ENCODE assay signal across 30 cellular contexts in genomic region chr14:27025648-27026047, GRCh38.
"Had no signal": no experiment of that assay in that cellular context is flagged by ENCODE, and none has a peak within 500 bp of the region (broad histone marks: within the 10 kb centered on the region; RNA-seq: fewer than 3 reads in every experiment).

No MANE protein-coding gene starts in this region.

- DNase-seq: colonic mucosa; dermis blood vessel endothelial cell; effector memory CD4-positive, alpha-beta T cell; foreskin melanocyte; glutamatergic neuron; heart right ventricle; hippocampal formation; immature natural killer cell; islet precursor cell; kidney glomerular epithelial cell; left colon; left ventricle myocardium inferior; lower lobe of right lung; naive thymus-derived CD8-positive, alpha-beta T cell; nephron progenitor cell; stimulated activated CD4-positive, alpha-beta T cell treated with anti-CD3 and anti-CD28 coated beads, Interleukin-12 subunit alpha, Interleukin-12 subunit beta, amount 100 ng/mL, for 4 hours; stimulated activated CD4-positive, alpha-beta T cell treated with anti-CD3 and anti-CD28 coated beads, Interleukin-1b, Interleukin-23, amount 100 ng/mL, for 48 hours; stimulated activated CD4-positive, alpha-beta T cell treated with anti-CD3 and anti-CD28 coated beads, Interleukin-4, amount 100 ng/mL, for 24 hours; stimulated activated naive CD4-positive, alpha-beta T cell treated with Interleukin-2 at 50 U/mL for 16 hours; stomach; thyroid gland; trophoblast cell had no signal

- H3K9ac ChIP-seq: parathyroid adenoma had no signal

- H3K4me3 ChIP-seq: colonic mucosa, esophagus muscularis mucosa, heart right ventricle, left ventricle myocardium inferior, lower lobe of right lung, smooth muscle cell, stomach, thyroid gland had no signal

- H3K4me3 Mint-ChIP-seq: immature natural killer cell; naive thymus-derived CD8-positive, alpha-beta T cell; nephron progenitor cell; stimulated activated effector memory CD8-positive, alpha-beta T cell treated with anti-CD3 and anti-CD28 coated beads, Interleukin-12 subunit alpha, Interleukin-12 subunit beta, amount 100 ng/mL, for 72 hours had no signal

- H3K4me1 ChIP-seq: colonic mucosa, esophagus muscularis mucosa, heart right ventricle, left ventricle myocardium inferior, lower lobe of right lung, parathyroid adenoma, stomach, thyroid gland had no signal

- H3K27me3 ChIP-seq: colonic mucosa, esophagus muscularis mucosa, heart right ventricle, neutrophil, stomach, thyroid gland had no signal

- ATAC-seq: heart right ventricle; left colon; lower lobe of right lung; naive thymus-derived CD8-positive, alpha-beta T cell; sciatic nerve; stimulated activated effector memory CD8-positive, alpha-beta T cell treated with anti-CD3 and anti-CD28 coated beads, Interleukin-12 subunit alpha, Interleukin-12 subunit beta, amount 100 ng/mL, for 72 hours had no signal

- H3K79me2 ChIP-seq: parathyroid adenoma had no signal

- H3K9me3 Mint-ChIP-seq: nephron progenitor cell had no signal

- H3K4me1 Mint-ChIP-seq: immature natural killer cell; naive thymus-derived CD8-positive, alpha-beta T cell; stimulated activated effector memory CD8-positive, alpha-beta T cell treated with anti-CD3 and anti-CD28 coated beads, Interleukin-12 subunit alpha, Interleukin-12 subunit beta, amount 100 ng/mL, for 72 hours had no signal

- H3K27ac Mint-ChIP-seq: immature natural killer cell; naive thymus-derived CD8-positive, alpha-beta T cell; nephron progenitor cell; progenitor cell of endocrine pancreas; stimulated activated effector memory CD8-positive, alpha-beta T cell treated with anti-CD3 and anti-CD28 coated beads, Interleukin-12 subunit alpha, Interleukin-12 subunit beta, amount 100 ng/mL, for 72 hours had no signal

- H3K4me2 ChIP-seq: smooth muscle cell had no signal

- H3K36me3 ChIP-seq: colonic mucosa, esophagus muscularis mucosa, heart right ventricle, left ventricle myocardium inferior, lower lobe of right lung, neutrophil, stomach, thyroid gland had no signal

- H3K36me3 Mint-ChIP-seq: immature natural killer cell; naive thymus-derived CD8-positive, alpha-beta T cell; stimulated activated effector memory CD8-positive, alpha-beta T cell treated with anti-CD3 and anti-CD28 coated beads, Interleukin-12 subunit alpha, Interleukin-12 subunit beta, amount 100 ng/mL, for 72 hours had no signal

- FAIRE-seq: endothelial cell of umbilical vein had no signal

- H3K9me3 ChIP-seq: colonic mucosa, esophagus muscularis mucosa, heart right ventricle, lower lobe of right lung, neutrophil, stomach, thyroid gland had no signal

- H3K27me3 Mint-ChIP-seq: naive thymus-derived CD8-positive, alpha-beta T cell; progenitor cell of endocrine pancreas had no signal

- H3K27ac ChIP-seq: colonic mucosa, esophagus muscularis mucosa, heart right ventricle, left ventricle myocardium inferior, lower lobe of right lung, neutrophil, parathyroid adenoma, stomach, thyroid gland had no signal

- H2AFZ ChIP-seq: parathyroid adenoma had no signal
